9 cellular contexts compared by ENCODE assay signal in genomic region chr1:11893907-11894251, GRCh38. TPM values are rescaled to one million over a fixed set of nuclear protein-coding genes. Genes with fewer than 3 reads are reported as not detected.
DNase-seq lines count a peak whose midpoint lies in the region; ATAC-seq and TF ChIP-seq lines count a peak whose summit lies in the region.
"Had no signal": no experiment of that assay in that cellular context is flagged by ENCODE, and none has a peak within 500 bp of the region (broad histone marks: within the 10 kb centered on the region; RNA-seq: fewer than 3 reads in every experiment).

No MANE protein-coding gene starts in this region.

- H3K4me3 ChIP-seq in cardiac fibroblast (replicated peaks in 1 of 2; ENCODE audit: low read depth in 2 of 2, low read length in 2 of 2) (no peak overlapping the region), left lung (no peak overlapping the region)

- intact Hi-C loops in left lung (cut with DNase I): loop anchor here (5.0 to 10.0 kb wide), 2 partner anchors 49 to 57 kb away; partner anchors contain the start of gene NPPA (in 1 of the 2)

- no peaks in the 10 kb centered on the region for H3K36me3 ChIP-seq in left lung

- H3K9me3 ChIP-seq in left lung: no peaks in the 10 kb centered on the region

- no peak overlapping the region for H3K27ac ChIP-seq in left lung
- H3K27ac ChIP-seq: epithelial cell of prostate had no signal

- TF ChIP-seq CTCF in cardiac fibroblast (IDR thresholded peaks at IDR 0.05; ENCODE audit: low read depth, low read length): peak; percentile 97
- TF ChIP-seq CTCF in left lung (IDR thresholded peaks at IDR 0.05): peak; percentile 85 to 90

- DNase-seq in NCI-H524 (lab: John Stamatoyannopoulos, UW): peak; percentile 17 to 55
- DNase-seq in NCI-H524 treated with DMSO at 0.1 percent for 48 hours (lab: John Stamatoyannopoulos, UW): no peak
- DNase-seq in NCI-H146 treated with DMSO at 0.1 percent for 48 hours (lab: John Stamatoyannopoulos, UW; ENCODE audit: unreplicated experiment): peak; percentile 5
- DNase-seq in activated CD4-positive, CD25-positive, alpha-beta regulatory T cell (lab: John Stamatoyannopoulos, UW): peak; percentile 39 to 52 (median 46)
- DNase-seq in cardiac fibroblast (ENCODE audit: low read depth in 2 of 2): peak; percentile 52 to 55
- peak; percentile 77 to 93 for DNase-seq in left lung
- DNase-seq in stimulated activated CD8-positive, alpha-beta memory T cell treated with anti-CD3 and anti-CD28 coated beads, Interleukin-12 subunit alpha, Interleukin-12 subunit beta, amount 100 ng/mL, for 1 hour (ENCODE audit: low read depth): peak; percentile 47

- H3K27me3 ChIP-seq in left lung: peaks cover 17 to 43% of the 10 kb centered on the region in 2 donors

- ATAC-seq in left lung (peak; percentile 97), HG02981 (IDR thresholded peaks at IDR 0.05; ENCODE audit: unreplicated experiment) (no peak)

- H3K4me1 ChIP-seq in left lung: peaks cover 0 to 8% of the 10 kb centered on the region in 2 donors

RNA-seq across cellular contexts. Expression of gene KIAA2013, which starts 32.3 kb away (rescaled TPM):
- 10 to 100 TPM; 42.9 to 43.3 TPM for total RNA-seq in left lung

RNA-seq across cellular contexts. Expression of gene NPPB, which starts 35.1 kb away (rescaled TPM):
- total RNA-seq in left lung: not detected

RNA-seq across cellular contexts. Expression of gene PLOD1, which starts 40.6 kb away (rescaled TPM):
- total RNA-seq in left lung: 100 to 1,000 TPM; 114 to 159 TPM

RNA-seq across cellular contexts. Expression of gene NPPA, which starts 46.3 kb away (rescaled TPM):
- 1 to 10 TPM; 1.6 to 2.7 TPM for total RNA-seq in left lung
